ENCODE assay signal across 22 cellular contexts in the genomic region with DNA sequence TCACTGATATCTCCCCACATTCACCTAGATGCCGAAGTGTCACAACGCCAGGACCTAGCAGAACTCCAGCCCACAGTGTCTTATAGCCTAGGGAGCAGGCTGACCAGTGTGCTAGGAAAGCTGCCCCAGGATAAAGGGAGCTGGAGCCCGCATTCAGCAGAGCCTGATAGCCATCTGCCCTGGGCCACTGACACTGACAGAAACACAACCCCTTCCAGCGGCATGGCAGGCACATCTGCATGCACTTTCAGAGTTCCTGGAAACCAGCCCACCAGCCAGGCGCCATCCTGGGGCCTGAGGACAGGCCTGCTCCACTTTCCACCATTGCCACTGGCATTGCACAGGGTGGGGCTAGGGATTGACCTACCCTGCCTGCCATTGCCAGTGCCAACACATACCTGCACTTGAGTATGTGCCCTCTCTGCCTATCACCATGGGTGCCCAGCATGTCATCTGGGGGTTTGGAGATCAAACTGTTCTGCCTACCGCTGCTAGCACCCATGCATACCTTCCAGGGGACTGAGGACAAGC.
"Had no signal": no experiment of that assay in that cellular context is flagged by ENCODE, and none has a peak within 500 bp of the region (broad histone marks: within the 10 kb centered on the region; RNA-seq: fewer than 3 reads in every experiment).

No MANE protein-coding gene starts in this region.

- H3K4me3 ChIP-seq: cardiac muscle cell, MG63 had no signal

- H3K9me3 Mint-ChIP-seq: WTC11 had no signal

- H3K36me3 Mint-ChIP-seq: activated naive CD4-positive, alpha-beta T cell treated with anti-CD3 and anti-CD28 coated beads, Interleukin-2, amount 10 ng/mL, durations not matched to agents 7 days and 5 days; activated naive CD8-positive, alpha-beta T cell treated with anti-CD3 and anti-CD28 coated beads for 36 hours; WTC11 had no signal

- ATAC-seq: activated T-helper 17 cell treated with anti-CD3 and anti-CD28 coated beads, Interleukin-2, amount 50 U/mL, for 72 hours; WTC11 had no signal

- H3K9me3 ChIP-seq: MG63 had no signal

- H3K27ac Mint-ChIP-seq: activated CD4-positive, alpha-beta memory T cell treated with anti-CD3 and anti-CD28 coated beads, Interleukin-2, amount 10 ng/mL, durations not matched to agents 7 days and 5 days; activated CD4-positive, alpha-beta T cell treated with anti-CD3 and anti-CD28 coated beads, Interleukin-2, amount 10 ng/mL, durations not matched to agents 24 days and 14 days; activated naive CD4-positive, alpha-beta T cell treated with anti-CD3 and anti-CD28 coated beads, Interleukin-2, amount 10 ng/mL, durations not matched to agents 7 days and 5 days; activated naive CD8-positive, alpha-beta T cell treated with anti-CD3 and anti-CD28 coated beads for 36 hours; activated T-helper 17 cell treated with anti-CD3 and anti-CD28 coated beads, Interleukin-2, amount 50 U/mL, for 72 hours; T-helper 1 cell treated with Interleukin-12 subunit alpha and Interleukin-12 subunit beta and Interleukin-4 antibody, amounts not matched to agents 30 μg/mL and 1 μg/mL, for 36 hours; WTC11 had no signal

- H3K27me3 Mint-ChIP-seq: activated CD4-positive, alpha-beta memory T cell treated with anti-CD3 and anti-CD28 coated beads, Interleukin-2, amount 10 ng/mL, durations not matched to agents 7 days and 5 days; activated CD4-positive, alpha-beta T cell treated with anti-CD3 and anti-CD28 coated beads, Interleukin-2, amount 10 ng/mL, durations not matched to agents 24 days and 14 days; activated naive CD4-positive, alpha-beta T cell treated with anti-CD3 and anti-CD28 coated beads, Interleukin-2, amount 10 ng/mL, durations not matched to agents 7 days and 5 days; activated naive CD8-positive, alpha-beta T cell treated with anti-CD3 and anti-CD28 coated beads for 36 hours; activated T-helper 17 cell treated with anti-CD3 and anti-CD28 coated beads, Interleukin-2, amount 50 U/mL, for 72 hours had no signal

- DNase-seq: activated CD4-positive, alpha-beta memory T cell treated with anti-CD3 and anti-CD28 coated beads, Interleukin-2, amount 10 ng/mL, durations not matched to agents 7 days and 5 days; activated CD4-positive, alpha-beta T cell treated with anti-CD3 and anti-CD28 coated beads, Interleukin-2, amount 10 ng/mL, durations not matched to agents 24 days and 14 days; activated CD4-positive, CD25-positive, alpha-beta regulatory T cell treated with anti-CD3 and anti-CD28 coated beads, Interleukin-2, amount 50 U/mL, for 72 hours; activated gamma-delta T cell treated with Interleukin-2 at 50 U/mL for 16 hours; activated naive CD4-positive, alpha-beta T cell treated with anti-CD3 and anti-CD28 coated beads, Interleukin-2, amount 10 ng/mL, durations not matched to agents 7 days and 5 days; activated naive CD8-positive, alpha-beta T cell treated with anti-CD3 and anti-CD28 coated beads for 36 hours; activated T-cell treated with anti-CD3 and anti-CD28 coated beads for 4 hours; activated T-cell treated with anti-CD3 and anti-CD28 coated beads, Interleukin-2, amount 50 U/mL, for 48 hours; brain microvascular endothelial cell; MG63; MV-4-11; NCI-H1092 treated with DMSO at 0.1 percent for 48 hours; NCI-H1417 treated with DMSO at 0.1 percent for 48 hours; NCI-H1694; NCI-H345; NCI-H510A; NCI-H526 treated with DMSO at 0.1 percent for 48 hours; NCI-H82 had no signal

- H3K4me3 Mint-ChIP-seq: activated CD4-positive, alpha-beta memory T cell treated with anti-CD3 and anti-CD28 coated beads, Interleukin-2, amount 10 ng/mL, durations not matched to agents 7 days and 5 days; activated CD4-positive, alpha-beta T cell treated with anti-CD3 and anti-CD28 coated beads, Interleukin-2, amount 10 ng/mL, durations not matched to agents 24 days and 14 days; activated naive CD4-positive, alpha-beta T cell treated with anti-CD3 and anti-CD28 coated beads, Interleukin-2, amount 10 ng/mL, durations not matched to agents 7 days and 5 days; activated naive CD8-positive, alpha-beta T cell treated with anti-CD3 and anti-CD28 coated beads for 36 hours; activated T-helper 17 cell treated with anti-CD3 and anti-CD28 coated beads, Interleukin-2, amount 50 U/mL, for 72 hours; T-helper 1 cell treated with Interleukin-12 subunit alpha and Interleukin-12 subunit beta and Interleukin-4 antibody, amounts not matched to agents 30 μg/mL and 1 μg/mL, for 36 hours; WTC11 had no signal

- H3K27ac ChIP-seq: brain microvascular endothelial cell, cardiac muscle cell had no signal

- H3K4me1 Mint-ChIP-seq: activated CD4-positive, alpha-beta memory T cell treated with anti-CD3 and anti-CD28 coated beads, Interleukin-2, amount 10 ng/mL, durations not matched to agents 7 days and 5 days; activated CD4-positive, alpha-beta T cell treated with anti-CD3 and anti-CD28 coated beads, Interleukin-2, amount 10 ng/mL, durations not matched to agents 24 days and 14 days; activated naive CD4-positive, alpha-beta T cell treated with anti-CD3 and anti-CD28 coated beads, Interleukin-2, amount 10 ng/mL, durations not matched to agents 7 days and 5 days; activated naive CD8-positive, alpha-beta T cell treated with anti-CD3 and anti-CD28 coated beads for 36 hours; activated T-helper 17 cell treated with anti-CD3 and anti-CD28 coated beads, Interleukin-2, amount 50 U/mL, for 72 hours; WTC11 had no signal

- H3K27me3 ChIP-seq: brain microvascular endothelial cell, cardiac muscle cell, MG63 had no signal

- H3K36me3 ChIP-seq: brain microvascular endothelial cell, cardiac muscle cell, MG63 had no signal
